ENCODE assay signal across 18 cellular contexts in the genomic region with DNA sequence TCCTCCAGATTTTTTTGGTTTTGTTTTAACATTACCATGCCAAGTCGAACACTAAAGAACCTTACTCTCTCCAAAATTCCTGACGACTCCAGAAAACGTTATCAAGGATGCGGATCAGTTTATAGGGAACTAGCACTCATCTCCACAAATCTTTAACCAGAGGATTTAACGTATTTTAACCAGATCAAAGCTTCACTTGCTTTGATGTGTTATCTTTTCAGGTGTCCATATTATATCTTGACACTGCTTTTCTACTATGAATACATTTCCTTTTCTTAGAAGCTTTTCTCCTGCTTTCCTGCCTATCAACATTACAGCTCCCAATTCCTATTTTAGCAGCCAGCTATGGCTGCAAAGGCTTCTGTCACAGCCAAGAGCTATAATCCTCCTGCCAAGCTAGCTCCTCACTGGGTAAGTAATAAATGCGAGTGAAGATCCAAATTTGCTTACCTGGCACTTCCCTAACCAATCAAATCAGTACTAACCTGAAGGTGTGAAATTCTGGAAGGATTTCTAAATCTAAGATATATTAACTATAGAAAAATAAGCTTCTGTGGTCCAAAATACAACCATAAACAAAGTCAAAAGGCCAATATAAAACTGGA.
"Had no signal": no experiment of that assay in that cellular context is flagged by ENCODE, and none has a peak within 500 bp of the region (broad histone marks: within the 10 kb centered on the region; RNA-seq: fewer than 3 reads in every experiment).

No MANE protein-coding gene starts in this region.

- H3K9me3 ChIP-seq: gastrocnemius medialis, uterus had no signal

- H3K4me3 Mint-ChIP-seq: activated CD4-positive, alpha-beta memory T cell treated with anti-CD3 and anti-CD28 coated beads for 36 hours; activated naive CD8-positive, alpha-beta T cell treated with anti-CD3 and anti-CD28 coated beads for 36 hours; effector memory CD8-positive, alpha-beta T cell; natural killer cell treated with Interleukin-12 subunit alpha and Interleukin-12 subunit beta and Interleukin-15 and Interleukin-18, amount 100 ng/mL, for 72 hours; stimulated activated naive CD8-positive, alpha-beta T cell treated with anti-CD3 and anti-CD28 coated beads, Interleukin-15, Interleukin-2, amounts not matched to agents 100 ng/mL and 50 ng/mL, for 24 hours had no signal

- H3K4me3 ChIP-seq: gastrocnemius medialis, lung, uterus had no signal

- H3K4me1 ChIP-seq: gastrocnemius medialis had no signal

- ATAC-seq: effector memory CD8-positive, alpha-beta T cell; gastrocnemius medialis; natural killer cell treated with Interleukin-12 subunit alpha and Interleukin-12 subunit beta and Interleukin-15 and Interleukin-18, amount 100 ng/mL, for 72 hours had no signal

- DNase-seq: activated CD4-positive, alpha-beta memory T cell treated with anti-CD3 and anti-CD28 coated beads for 36 hours; activated CD4-positive, alpha-beta T cell treated with anti-CD3 and anti-CD28 coated beads for 1 hour; activated gamma-delta T cell; activated naive CD8-positive, alpha-beta T cell treated with anti-CD3 and anti-CD28 coated beads for 36 hours; activated T-cell treated with anti-CD3 and anti-CD28 coated beads, Interleukin-2, amount 50 U/mL, for 48 hours; caudate nucleus; cortex of kidney; effector memory CD8-positive, alpha-beta T cell; gastrocnemius medialis; kidney glomerular epithelial cell; stimulated activated CD4-positive, alpha-beta T cell treated with anti-CD3 and anti-CD28 coated beads, Interleukin-4, amount 100 ng/mL, for 1 hour; stimulated activated CD8-positive, alpha-beta memory T cell treated with anti-CD3 and anti-CD28 coated beads, Interleukin-4, amount 100 ng/mL, for 48 hours; SW 1271; uterus had no signal

- H3K27me3 Mint-ChIP-seq: activated CD4-positive, alpha-beta memory T cell treated with anti-CD3 and anti-CD28 coated beads for 36 hours; activated naive CD8-positive, alpha-beta T cell treated with anti-CD3 and anti-CD28 coated beads for 36 hours; effector memory CD8-positive, alpha-beta T cell had no signal

- H3K27ac Mint-ChIP-seq: activated CD4-positive, alpha-beta memory T cell treated with anti-CD3 and anti-CD28 coated beads for 36 hours; activated naive CD8-positive, alpha-beta T cell treated with anti-CD3 and anti-CD28 coated beads for 36 hours; effector memory CD8-positive, alpha-beta T cell; natural killer cell treated with Interleukin-12 subunit alpha and Interleukin-12 subunit beta and Interleukin-15 and Interleukin-18, amount 100 ng/mL, for 72 hours; stimulated activated naive CD8-positive, alpha-beta T cell treated with anti-CD3 and anti-CD28 coated beads, Interleukin-15, Interleukin-2, amounts not matched to agents 100 ng/mL and 50 ng/mL, for 24 hours had no signal

- H3K36me3 ChIP-seq: gastrocnemius medialis, uterus had no signal

- H3K27ac ChIP-seq: epithelial cell of prostate, gastrocnemius medialis, uterus had no signal

- H3K27me3 ChIP-seq: gastrocnemius medialis, uterus had no signal

- H3K36me3 Mint-ChIP-seq: natural killer cell treated with Interleukin-12 subunit alpha and Interleukin-12 subunit beta and Interleukin-15 and Interleukin-18, amount 100 ng/mL, for 72 hours had no signal

- H3K9me3 Mint-ChIP-seq: activated CD4-positive, alpha-beta memory T cell treated with anti-CD3 and anti-CD28 coated beads for 36 hours; activated naive CD8-positive, alpha-beta T cell treated with anti-CD3 and anti-CD28 coated beads for 36 hours; effector memory CD8-positive, alpha-beta T cell; natural killer cell treated with Interleukin-12 subunit alpha and Interleukin-12 subunit beta and Interleukin-15 and Interleukin-18, amount 100 ng/mL, for 72 hours; stimulated activated naive CD8-positive, alpha-beta T cell treated with anti-CD3 and anti-CD28 coated beads, Interleukin-15, Interleukin-2, amounts not matched to agents 100 ng/mL and 50 ng/mL, for 24 hours had no signal
